ENCODE assay signal across 1 cellular context in the genomic region with DNA sequence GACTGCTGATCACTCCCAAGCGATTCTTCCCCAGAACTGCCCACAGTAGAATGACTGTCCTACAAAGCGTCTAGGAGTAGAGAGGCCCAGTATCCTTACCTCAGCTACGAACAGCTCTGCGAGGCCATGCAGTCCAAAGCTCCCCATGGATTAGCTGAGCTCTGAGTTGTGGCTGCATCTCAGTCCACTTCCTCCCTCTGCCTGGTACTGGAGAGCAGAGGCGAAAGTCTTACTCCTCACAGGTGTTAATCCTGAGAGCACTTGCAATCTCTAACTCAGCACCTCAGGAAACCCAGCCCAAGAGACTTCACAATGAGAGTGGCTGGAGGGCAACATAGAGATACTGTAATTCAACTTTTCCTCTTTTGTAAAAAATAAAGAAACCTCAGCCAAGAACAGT.
TF ChIP-seq lines count a peak whose summit lies in the region.

No MANE protein-coding gene starts in this region.

TF ChIP-seq in H1, 55 proteins besides CTCF, POLR2A, EP300 and RAD21:
- TF ChIP-seq CBX8 (IDR thresholded peaks at IDR 0.05; ENCODE audit: borderline replicate concordance, low read depth, low read length) (no peak), RXRA (IDR thresholded peaks at IDR 0.05; ENCODE audit: insufficient read depth, low read depth, low read length) (no peak), HDAC6 (IDR thresholded peaks at IDR 0.05; ENCODE audit: low read depth, low read length) (no peak), SP1 (IDR thresholded peaks at IDR 0.05; ENCODE audit: low read depth, low read length) (no peak), NRF1 (IDR thresholded peaks at IDR 0.05; ENCODE audit: low read depth, low read length) (no peak), NANOG (IDR thresholded peaks at IDR 0.05; ENCODE audit: insufficient read depth, low read depth, low read length, poor library complexity, severe bottlenecking) (no peak), KDM5A (IDR thresholded peaks at IDR 0.05; ENCODE audit: low read length) (no peak), SIN3A (conservative IDR thresholded peaks at IDR 0.05 in 1 of 2, IDR thresholded peaks at IDR 0.05 in 1 of 2; ENCODE audit: low read depth in 1 of 2, low read length in 2 of 2) (no peak), EZH2 (IDR thresholded peaks at IDR 0.05; ENCODE audit: low read depth, low read length, severe bottlenecking) (no peak), CEBPB (IDR thresholded peaks at IDR 0.05; ENCODE audit: low read depth, low read length) (no peak), PHF8 (conservative IDR thresholded peaks at IDR 0.05; ENCODE audit: low read depth, low read length) (no peak), GTF2F1 (IDR thresholded peaks at IDR 0.05; ENCODE audit: borderline replicate concordance, low read depth, low read length) (no peak), FOSL1 (IDR thresholded peaks at IDR 0.05; ENCODE audit: insufficient read depth, low read depth, low read length) (no peak), POU5F1 (IDR thresholded peaks at IDR 0.05; ENCODE audit: low read depth, low read length) (no peak)
- TF ChIP-seq, protein P1, sequence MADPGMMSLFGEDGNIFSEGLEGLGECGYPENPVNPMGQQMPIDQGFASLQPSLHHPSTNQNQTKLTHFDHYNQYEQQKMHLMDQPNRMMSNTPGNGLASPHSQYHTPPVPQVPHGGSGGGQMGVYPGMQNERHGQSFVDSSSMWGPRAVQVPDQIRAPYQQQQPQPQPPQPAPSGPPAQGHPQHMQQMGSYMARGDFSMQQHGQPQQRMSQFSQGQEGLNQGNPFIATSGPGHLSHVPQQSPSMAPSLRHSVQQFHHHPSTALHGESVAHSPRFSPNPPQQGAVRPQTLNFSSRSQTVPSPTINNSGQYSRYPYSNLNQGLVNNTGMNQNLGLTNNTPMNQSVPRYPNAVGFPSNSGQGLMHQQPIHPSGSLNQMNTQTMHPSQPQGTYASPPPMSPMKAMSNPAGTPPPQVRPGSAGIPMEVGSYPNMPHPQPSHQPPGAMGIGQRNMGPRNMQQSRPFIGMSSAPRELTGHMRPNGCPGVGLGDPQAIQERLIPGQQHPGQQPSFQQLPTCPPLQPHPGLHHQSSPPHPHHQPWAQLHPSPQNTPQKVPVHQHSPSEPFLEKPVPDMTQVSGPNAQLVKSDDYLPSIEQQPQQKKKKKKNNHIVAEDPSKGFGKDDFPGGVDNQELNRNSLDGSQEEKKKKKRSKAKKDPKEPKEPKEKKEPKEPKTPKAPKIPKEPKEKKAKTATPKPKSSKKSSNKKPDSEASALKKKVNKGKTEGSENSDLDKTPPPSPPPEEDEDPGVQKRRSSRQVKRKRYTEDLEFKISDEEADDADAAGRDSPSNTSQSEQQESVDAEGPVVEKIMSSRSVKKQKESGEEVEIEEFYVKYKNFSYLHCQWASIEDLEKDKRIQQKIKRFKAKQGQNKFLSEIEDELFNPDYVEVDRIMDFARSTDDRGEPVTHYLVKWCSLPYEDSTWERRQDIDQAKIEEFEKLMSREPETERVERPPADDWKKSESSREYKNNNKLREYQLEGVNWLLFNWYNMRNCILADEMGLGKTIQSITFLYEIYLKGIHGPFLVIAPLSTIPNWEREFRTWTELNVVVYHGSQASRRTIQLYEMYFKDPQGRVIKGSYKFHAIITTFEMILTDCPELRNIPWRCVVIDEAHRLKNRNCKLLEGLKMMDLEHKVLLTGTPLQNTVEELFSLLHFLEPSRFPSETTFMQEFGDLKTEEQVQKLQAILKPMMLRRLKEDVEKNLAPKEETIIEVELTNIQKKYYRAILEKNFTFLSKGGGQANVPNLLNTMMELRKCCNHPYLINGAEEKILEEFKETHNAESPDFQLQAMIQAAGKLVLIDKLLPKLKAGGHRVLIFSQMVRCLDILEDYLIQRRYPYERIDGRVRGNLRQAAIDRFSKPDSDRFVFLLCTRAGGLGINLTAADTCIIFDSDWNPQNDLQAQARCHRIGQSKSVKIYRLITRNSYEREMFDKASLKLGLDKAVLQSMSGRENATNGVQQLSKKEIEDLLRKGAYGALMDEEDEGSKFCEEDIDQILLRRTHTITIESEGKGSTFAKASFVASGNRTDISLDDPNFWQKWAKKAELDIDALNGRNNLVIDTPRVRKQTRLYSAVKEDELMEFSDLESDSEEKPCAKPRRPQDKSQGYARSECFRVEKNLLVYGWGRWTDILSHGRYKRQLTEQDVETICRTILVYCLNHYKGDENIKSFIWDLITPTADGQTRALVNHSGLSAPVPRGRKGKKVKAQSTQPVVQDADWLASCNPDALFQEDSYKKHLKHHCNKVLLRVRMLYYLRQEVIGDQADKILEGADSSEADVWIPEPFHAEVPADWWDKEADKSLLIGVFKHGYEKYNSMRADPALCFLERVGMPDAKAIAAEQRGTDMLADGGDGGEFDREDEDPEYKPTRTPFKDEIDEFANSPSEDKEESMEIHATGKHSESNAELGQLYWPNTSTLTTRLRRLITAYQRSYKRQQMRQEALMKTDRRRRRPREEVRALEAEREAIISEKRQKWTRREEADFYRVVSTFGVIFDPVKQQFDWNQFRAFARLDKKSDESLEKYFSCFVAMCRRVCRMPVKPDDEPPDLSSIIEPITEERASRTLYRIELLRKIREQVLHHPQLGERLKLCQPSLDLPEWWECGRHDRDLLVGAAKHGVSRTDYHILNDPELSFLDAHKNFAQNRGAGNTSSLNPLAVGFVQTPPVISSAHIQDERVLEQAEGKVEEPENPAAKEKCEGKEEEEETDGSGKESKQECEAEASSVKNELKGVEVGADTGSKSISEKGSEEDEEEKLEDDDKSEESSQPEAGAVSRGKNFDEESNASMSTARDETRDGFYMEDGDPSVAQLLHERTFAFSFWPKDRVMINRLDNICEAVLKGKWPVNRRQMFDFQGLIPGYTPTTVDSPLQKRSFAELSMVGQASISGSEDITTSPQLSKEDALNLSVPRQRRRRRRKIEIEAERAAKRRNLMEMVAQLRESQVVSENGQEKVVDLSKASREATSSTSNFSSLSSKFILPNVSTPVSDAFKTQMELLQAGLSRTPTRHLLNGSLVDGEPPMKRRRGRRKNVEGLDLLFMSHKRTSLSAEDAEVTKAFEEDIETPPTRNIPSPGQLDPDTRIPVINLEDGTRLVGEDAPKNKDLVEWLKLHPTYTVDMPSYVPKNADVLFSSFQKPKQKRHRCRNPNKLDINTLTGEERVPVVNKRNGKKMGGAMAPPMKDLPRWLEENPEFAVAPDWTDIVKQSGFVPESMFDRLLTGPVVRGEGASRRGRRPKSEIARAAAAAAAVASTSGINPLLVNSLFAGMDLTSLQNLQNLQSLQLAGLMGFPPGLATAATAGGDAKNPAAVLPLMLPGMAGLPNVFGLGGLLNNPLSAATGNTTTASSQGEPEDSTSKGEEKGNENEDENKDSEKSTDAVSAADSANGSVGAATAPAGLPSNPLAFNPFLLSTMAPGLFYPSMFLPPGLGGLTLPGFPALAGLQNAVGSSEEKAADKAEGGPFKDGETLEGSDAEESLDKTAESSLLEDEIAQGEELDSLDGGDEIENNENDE (IDR thresholded peaks at IDR 0.05; ENCODE audit: insufficient replicate concordance, low read length) = no peak
- TF ChIP-seq, protein P2, sequence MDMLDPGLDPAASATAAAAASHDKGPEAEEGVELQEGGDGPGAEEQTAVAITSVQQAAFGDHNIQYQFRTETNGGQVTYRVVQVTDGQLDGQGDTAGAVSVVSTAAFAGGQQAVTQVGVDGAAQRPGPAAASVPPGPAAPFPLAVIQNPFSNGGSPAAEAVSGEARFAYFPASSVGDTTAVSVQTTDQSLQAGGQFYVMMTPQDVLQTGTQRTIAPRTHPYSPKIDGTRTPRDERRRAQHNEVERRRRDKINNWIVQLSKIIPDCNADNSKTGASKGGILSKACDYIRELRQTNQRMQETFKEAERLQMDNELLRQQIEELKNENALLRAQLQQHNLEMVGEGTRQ (IDR thresholded peaks at IDR 0.05; ENCODE audit: low read length) = no peak
- TF ChIP-seq, protein P3, sequence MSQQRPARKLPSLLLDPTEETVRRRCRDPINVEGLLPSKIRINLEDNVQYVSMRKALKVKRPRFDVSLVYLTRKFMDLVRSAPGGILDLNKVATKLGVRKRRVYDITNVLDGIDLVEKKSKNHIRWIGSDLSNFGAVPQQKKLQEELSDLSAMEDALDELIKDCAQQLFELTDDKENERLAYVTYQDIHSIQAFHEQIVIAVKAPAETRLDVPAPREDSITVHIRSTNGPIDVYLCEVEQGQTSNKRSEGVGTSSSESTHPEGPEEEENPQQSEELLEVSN (IDR thresholded peaks at IDR 0.05) = no peak
TF ChIP-seq in H1: peak in this region for 0.
